In the genomic region with DNA sequence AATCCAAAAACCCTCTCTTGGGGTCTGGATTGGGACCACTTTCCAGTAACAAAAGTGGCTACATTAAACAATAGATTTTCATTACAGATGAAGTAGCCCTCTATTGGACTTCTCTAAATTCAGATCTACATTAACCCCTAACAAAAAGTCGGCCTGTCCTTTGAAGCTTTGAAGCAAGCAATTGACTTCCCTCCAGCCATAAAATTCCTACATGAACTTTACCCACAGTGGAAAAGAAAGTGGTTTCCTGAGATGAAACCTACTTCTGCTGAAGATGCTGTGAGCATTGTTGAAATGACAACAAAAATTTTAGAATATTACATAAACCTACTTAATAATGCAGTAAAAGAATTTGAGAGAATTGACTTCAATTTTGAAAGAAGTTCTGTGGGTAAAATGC, we compare ENCODE assay signal across 1 cellular context.
TF ChIP-seq lines count a peak whose summit lies in the region.

No MANE protein-coding gene starts in this region.

TF ChIP-seq in SK-N-SH, 30 proteins besides CTCF, POLR2A, EP300 and RAD21 (continued from another document):
- TF ChIP-seq, protein P1, sequence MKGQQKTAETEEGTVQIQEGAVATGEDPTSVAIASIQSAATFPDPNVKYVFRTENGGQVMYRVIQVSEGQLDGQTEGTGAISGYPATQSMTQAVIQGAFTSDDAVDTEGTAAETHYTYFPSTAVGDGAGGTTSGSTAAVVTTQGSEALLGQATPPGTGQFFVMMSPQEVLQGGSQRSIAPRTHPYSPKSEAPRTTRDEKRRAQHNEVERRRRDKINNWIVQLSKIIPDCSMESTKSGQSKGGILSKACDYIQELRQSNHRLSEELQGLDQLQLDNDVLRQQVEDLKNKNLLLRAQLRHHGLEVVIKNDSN (IDR thresholded peaks at IDR 0.05; ENCODE audit: borderline replicate concordance, low read depth), result no peak
